In genomic region chr2:16925145-16925544, GRCh38 we compare ENCODE assay signal across 29 cellular contexts.
A peak's percentile ranks its signal among the peaks of the same experiment; 100 is the strongest.
DNase-seq lines count a peak whose midpoint lies in the region; ATAC-seq, FAIRE-seq and TF ChIP-seq lines count a peak whose summit lies in the region.
"Had no signal": no experiment of that assay in that cellular context is flagged by ENCODE, and none has a peak within 500 bp of the region (broad histone marks: within the 10 kb centered on the region; RNA-seq: fewer than 3 reads in every experiment).

No MANE protein-coding gene starts in this region.

- FAIRE-seq in HepG2 (lab: Jason Lieb, UNC): no peak
- no peak for FAIRE-seq in K562 (lab: Jason Lieb, UNC)
- FAIRE-seq: A204.1, GM12878, GM12892, GM18507 had no signal

- no peak for TF ChIP-seq RAD21 in HepG2 (CRISPR knock-in tag; IDR thresholded peaks at IDR 0.05)
- no peak for TF ChIP-seq RAD21 in K562 (CRISPR knock-in tag; conservative IDR thresholded peaks at IDR 0.05 in 1 of 2, IDR thresholded peaks at IDR 0.05 in 1 of 2)

- peak overlapping the region; percentile 29 for H3K27ac Mint-ChIP-seq in progenitor cell of endocrine pancreas
- H3K27ac Mint-ChIP-seq: CD14-positive monocyte; CD4-positive, alpha-beta memory T cell; CD4-positive, CD25-positive, alpha-beta regulatory T cell; CD8-positive, alpha-beta memory T cell had no signal

- TF ChIP-seq POLR2A in HepG2 (IDR thresholded peaks at IDR 0.05; ENCODE audit: insufficient read depth in 1 of 2, low read depth in 2 of 2, low read length in 2 of 2) (no peak), right lobe of liver (IDR thresholded peaks at IDR 0.05) (no peak), K562 (conservative IDR thresholded peaks at IDR 0.05) (no peak)

- H3K36me3 Mint-ChIP-seq in progenitor cell of endocrine pancreas (ENCODE audit: insufficient read depth): no peaks in the 10 kb centered on the region
- H3K36me3 Mint-ChIP-seq: CD14-positive monocyte; CD4-positive, alpha-beta memory T cell; CD4-positive, CD25-positive, alpha-beta regulatory T cell; CD8-positive, alpha-beta memory T cell had no signal

- no peak for DNase-seq in HepG2 (ENCODE audit: low spot score)
- no peak for DNase-seq in right lobe of liver
- no peak for DNase-seq in K562 (ENCODE audit: extremely low read depth in 1 of 4, low spot score in 3 of 4)
- DNase-seq in epithelial cell of esophagus (ENCODE audit: low read depth): peak; percentile 9
- no peak for DNase-seq in progenitor cell of endocrine pancreas (ENCODE audit: low spot score, unreplicated experiment)
- no peak for DNase-seq in left cardiac atrium
- DNase-seq in pons (ENCODE audit: low spot score): no peak
- DNase-seq: 8988T; ACHN; BE2C; C1 segment of cervical spinal cord; CD4-positive, alpha-beta memory T cell; CD4-positive, CD25-positive, alpha-beta regulatory T cell; CD8-positive, alpha-beta memory T cell; COR-L47; DMS 273 treated with DMSO at 0.1 percent for 48 hours; DMS153; DMS53; DMS79; DND-41; EL; GDM1 had no signal

- CTCF ChIA-PET in HepG2 (lab: Yijun Ruan, JAX; ENCODE audit: low intra/inter-chr PET ratio, low total read pairs): no interaction called here
- CTCF ChIA-PET in K562 (lab: Yijun Ruan, JAX; ENCODE audit: low intra/inter-chr PET ratio): no interaction called here

- no peaks in the 10 kb centered on the region for H3K27me3 Mint-ChIP-seq in progenitor cell of endocrine pancreas
- H3K27me3 Mint-ChIP-seq: CD4-positive, alpha-beta memory T cell; CD4-positive, CD25-positive, alpha-beta regulatory T cell; CD8-positive, alpha-beta memory T cell had no signal

- TF ChIP-seq CTCF in HepG2 (CRISPR knock-in tag; IDR thresholded peaks at IDR 0.05): no peak
- TF ChIP-seq CTCF in right lobe of liver (IDR thresholded peaks at IDR 0.05): no peak
- no peak for TF ChIP-seq CTCF in K562 (IDR thresholded peaks at IDR 0.05 in 2 of 3, conservative IDR thresholded peaks at IDR 0.05 in 1 of 3; ENCODE audit: insufficient read depth in 2 of 3, low read depth in 1 of 3, low read length in 3 of 3)
- TF ChIP-seq CTCF in epithelial cell of esophagus (IDR thresholded peaks at IDR 0.05; ENCODE audit: insufficient read depth, low read depth, low read length, missing control alignments): no peak
- TF ChIP-seq CTCF in progenitor cell of endocrine pancreas (IDR thresholded peaks at IDR 0.05; ENCODE audit: unreplicated experiment): no peak

- peaks cover 4% of the 10 kb centered on the region for H3K4me1 Mint-ChIP-seq in progenitor cell of endocrine pancreas (ENCODE audit: low read depth)
- H3K4me1 Mint-ChIP-seq: CD14-positive monocyte; CD4-positive, CD25-positive, alpha-beta regulatory T cell; CD8-positive, alpha-beta memory T cell had no signal

- H3K27ac ChIP-seq in HepG2 (ENCODE audit: extremely low read length, insufficient read depth, low read length): no peak overlapping the region
- H3K27ac ChIP-seq in right lobe of liver: no peak overlapping the region
- no peak overlapping the region for H3K27ac ChIP-seq in K562 (ENCODE audit: extremely low read depth, low read depth, low read length)
- H3K27ac ChIP-seq: BLaER1 had no signal

- H3K9me3 Mint-ChIP-seq in progenitor cell of endocrine pancreas (ENCODE audit: low read depth): peaks cover 9% of the 10 kb centered on the region

- no peaks in the 10 kb centered on the region for H3K9me1 ChIP-seq in K562 (ENCODE audit: control insufficient read depth, insufficient read depth, low read length)

- no peak overlapping the region for H3K4me3 Mint-ChIP-seq in progenitor cell of endocrine pancreas (ENCODE audit: low read depth)
- H3K4me3 Mint-ChIP-seq: CD14-positive monocyte; CD4-positive, alpha-beta memory T cell; CD4-positive, CD25-positive, alpha-beta regulatory T cell; CD8-positive, alpha-beta memory T cell had no signal

- H3K9ac ChIP-seq in HepG2 (ENCODE audit: insufficient read depth, low read depth, low read length) (no peak overlapping the region), K562 (ENCODE audit: insufficient read depth in 1 of 2, low read depth in 2 of 2, low read length in 2 of 2) (no peak overlapping the region)
- H3K9ac ChIP-seq: BLaER1 had no signal

- TF ChIP-seq EP300 in HepG2 (IDR thresholded peaks at IDR 0.05; ENCODE audit: low read depth in 2 of 2, low read length in 2 of 2): no peak
- no peak for TF ChIP-seq EP300 in HepG2 (CRISPR knock-in tag; IDR thresholded peaks at IDR 0.05; ENCODE audit: borderline replicate concordance)
- no peak for TF ChIP-seq EP300 in K562 (IDR thresholded peaks at IDR 0.05; ENCODE audit: low read length)

- H3K36me3 ChIP-seq in HepG2 (replicated peaks in 1 of 2; ENCODE audit: control insufficient read depth in 1 of 2, insufficient read depth in 2 of 2, low read length in 2 of 2) (no peaks in the 10 kb centered on the region), right lobe of liver (no peaks in the 10 kb centered on the region), K562 (ENCODE audit: control insufficient read depth, insufficient read depth, low read length) (no peaks in the 10 kb centered on the region)
- H3K36me3 ChIP-seq: BE2C, BLaER1 had no signal

- H3K4me1 ChIP-seq in HepG2 (ENCODE audit: insufficient read depth, low read length) (no peaks in the 10 kb centered on the region), right lobe of liver (no peaks in the 10 kb centered on the region), K562 (replicated peaks in 1 of 2; ENCODE audit: control insufficient read depth in 2 of 2, insufficient read depth in 2 of 2, low read length in 2 of 2) (no peaks in the 10 kb centered on the region)
- H3K4me1 ChIP-seq: BE2C, BLaER1 had no signal

- H3K27me3 ChIP-seq in HepG2 (ENCODE audit: control insufficient read depth in 1 of 2, insufficient read depth in 2 of 2, low read length in 2 of 2) (no peaks in the 10 kb centered on the region), right lobe of liver (no peaks in the 10 kb centered on the region), K562 (ENCODE audit: control insufficient read depth in 2 of 2, insufficient read depth in 2 of 2, low read length in 2 of 2) (no peaks in the 10 kb centered on the region)
- H3K27me3 ChIP-seq: BE2C, BLaER1 had no signal

- BruUV-seq in HepG2 (replicated peaks; lab: Mats Ljungman, UMichigan) (no TSS peak), K562 (replicated peaks; lab: Mats Ljungman, UMichigan) (no TSS peak)

- H3K4me3 ChIP-seq in HepG2 (replicated peaks in 1 of 3; ENCODE audit: insufficient read depth in 1 of 3, low read depth in 2 of 3, low read length in 3 of 3) (no peak overlapping the region), right lobe of liver (no peak overlapping the region), K562 (no peak overlapping the region), epithelial cell of esophagus (ENCODE audit: low read length) (no peak overlapping the region)
- H3K4me3 ChIP-seq: BLaER1, GM12878 had no signal

- 0 out of 2 replicates have a peak, but pooled peaks cover 7% of the 10 kb centered on the region for H3K9me3 ChIP-seq in HepG2 (ENCODE audit: low read length)
- H3K9me3 ChIP-seq in right lobe of liver: no peaks in the 10 kb centered on the region
- H3K9me3 ChIP-seq in K562 (replicated peaks; ENCODE audit: control insufficient read depth, insufficient read depth, low read depth, low read length): no peaks in the 10 kb centered on the region
- H3K9me3 ChIP-seq: BE2C had no signal

- H2AFZ ChIP-seq in HepG2 (ENCODE audit: low read length): no peak overlapping the region
- no peak overlapping the region for H2AFZ ChIP-seq in K562 (ENCODE audit: low read depth, low read length)

- 23% methylated on average over 2 of the region's 2 CpGs for WGBS in HepG2 (ENCODE audit: low lambda C conversion rate)
- 65% methylated on average over 2 of the region's 2 CpGs for WGBS in right lobe of liver (ENCODE audit: insufficient coverage, low coverage, low lambda C conversion rate, missing lambda C conversion rate)
- 0% methylated on average over 2 of the region's 2 CpGs for WGBS in K562 (ENCODE audit: insufficient coverage, low coverage, missing lambda C conversion rate)

- no peaks in the 10 kb centered on the region for H4K20me1 ChIP-seq in HepG2 (ENCODE audit: insufficient read depth, low read length)
- H4K20me1 ChIP-seq in K562 (replicated peaks; ENCODE audit: control insufficient read depth, insufficient read depth, low read length): no peaks in the 10 kb centered on the region
- H4K20me1 ChIP-seq: BLaER1 had no signal

- POLR2A ChIA-PET in HepG2 (lab: Yijun Ruan, JAX) (no interaction called here), K562 (lab: Yijun Ruan, JAX) (no interaction called here)

- intact Hi-C loops in HepG2 (cut with micrococcal nuclease; ENCODE audit: unreplicated experiment) (no loop called here), right lobe of liver (cut with DNase I) (no loop called here), K562 (cut with micrococcal nuclease) (no loop called here), left cardiac atrium (cut with DNase I) (no loop called here)

- no peak overlapping the region for H3K4me2 ChIP-seq in HepG2 (ENCODE audit: low read depth, low read length)
- H3K4me2 ChIP-seq in K562 (ENCODE audit: insufficient read depth, low read length): no peak overlapping the region
- H3K4me2 ChIP-seq: BLaER1 had no signal

- H3K79me2 ChIP-seq in HepG2 (ENCODE audit: insufficient read depth, low read length) (no peaks in the 10 kb centered on the region), K562 (ENCODE audit: control insufficient read depth, insufficient read depth, low read length) (no peaks in the 10 kb centered on the region)

- ATAC-seq in HepG2 (no peak), right lobe of liver (no peak), K562 (no peak), left cardiac atrium (no peak), GM19395 (IDR thresholded peaks at IDR 0.05; ENCODE audit: unreplicated experiment) (no peak)
- ATAC-seq: GM12878 had no signal

- in situ Hi-C loops in HepG2 (cut with HindIII; ENCODE audit: extremely low pct_ligation_motif_present, low pct_unique_long_range_greater_than_20kb) (no loop called here), K562 (cut with MboI) (no loop called here)

TF ChIP-seq in K562, 482 proteins besides CTCF, POLR2A, EP300 and RAD21:
- TF ChIP-seq MTF1 (CRISPR knock-in tag; IDR thresholded peaks at IDR 0.05; ENCODE audit: borderline replicate concordance) (no peak), CEBPB (tag; IDR thresholded peaks at IDR 0.05) (peak; percentile 34; the same call in 1 of the 2 replicates), MXD1 (CRISPR knock-in tag; IDR thresholded peaks at IDR 0.05; ENCODE audit: borderline replicate concordance, poor library complexity, severe bottlenecking) (no peak)

Comparison
In these comparisons a context has a peak if more than half of its experiments do, and no peak if none do; other contexts are left out.
1. Of the 241 proteins assayed by ChIP-seq in both HepG2 and K562: peak only in HepG2: none; only in K562: none; in both: CEBPB; in neither: 240.